In the genomic region with DNA sequence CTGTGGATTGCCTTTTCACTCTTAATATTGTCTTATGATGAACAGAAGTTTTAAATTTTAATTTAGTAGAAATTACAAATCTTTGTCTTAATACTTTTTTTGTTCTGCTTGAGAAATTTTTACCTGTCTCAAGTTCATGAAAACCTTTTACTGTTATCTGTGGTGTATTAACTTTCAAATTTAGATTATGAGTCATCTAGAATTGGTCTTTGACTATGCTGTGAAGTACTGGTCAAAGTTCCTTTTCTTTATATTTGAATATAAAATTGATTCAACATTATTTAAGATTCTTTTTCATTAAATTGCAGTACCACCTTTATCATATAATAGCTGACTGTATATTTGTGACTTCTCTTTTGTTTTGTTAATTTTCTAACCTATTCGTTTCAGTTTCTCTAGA, we compare ENCODE assay signal across 18 cellular contexts.
DNase-seq lines count a peak whose midpoint lies in the region; ATAC-seq, FAIRE-seq and TF ChIP-seq lines count a peak whose summit lies in the region.
"Had no signal": no experiment of that assay in that cellular context is flagged by ENCODE, and none has a peak within 500 bp of the region (broad histone marks: within the 10 kb centered on the region; RNA-seq: fewer than 3 reads in every experiment).

No MANE protein-coding gene starts in this region.

- H3K9me3 ChIP-seq in MM.1S (replicated peaks; ENCODE audit: insufficient read depth, low read length) (no peaks in the 10 kb centered on the region), small intestine (ENCODE audit: control insufficient read depth, low read depth) (no peaks in the 10 kb centered on the region), thyroid gland (no peaks in the 10 kb centered on the region)

- no peaks in the 10 kb centered on the region for H4K20me1 ChIP-seq in MM.1S (ENCODE audit: insufficient read depth, low read length)

- WGBS in small intestine, 3 donors, result 64 to 79% (median 72%) methylated on average over 1 of the region's 1 CpG
- WGBS in thyroid gland, 2 donors, result 84 to 86% methylated on average over 1 of the region's 1 CpG

- H3K4me3 ChIP-seq in MM.1S (ENCODE audit: low read length) (no peak overlapping the region), small intestine (ENCODE audit: low read depth in 1 of 2, low read length in 2 of 2) (no peak overlapping the region), thyroid gland (replicated peaks in 1 of 3) (no peak overlapping the region)
- H3K4me3 ChIP-seq: GM23338 had no signal

- FAIRE-seq in RCC 7860 (lab: Jason Lieb, UNC) (peak; percentile 81), colon (lab: Jason Lieb, UNC) (peak; percentile 31), small intestine (lab: Jason Lieb, UNC) (peak; percentile 91)
- FAIRE-seq: G401.6, GM12892 had no signal

- intact Hi-C loops in thyroid gland (cut with DNase I), result no loop called here

- H3K36me3 Mint-ChIP-seq in activated naive CD4-positive, alpha-beta T cell treated with anti-CD3 and anti-CD28 coated beads, Interleukin-2, amount 10 ng/mL, durations not matched to agents 7 days and 5 days, result no peaks in the 10 kb centered on the region
- H3K36me3 Mint-ChIP-seq: CD4-positive, alpha-beta memory T cell had no signal

- no peaks in the 10 kb centered on the region for H3F3A ChIP-seq in MM.1S (ENCODE audit: insufficient read depth, low read length)

- ATAC-seq in HG02623 (IDR thresholded peaks at IDR 0.05; ENCODE audit: unreplicated experiment) (no peak), HG03521 (IDR thresholded peaks at IDR 0.05; ENCODE audit: unreplicated experiment) (no peak)
- ATAC-seq: GM23338 had no signal

- H3K4me3 Mint-ChIP-seq in activated naive CD4-positive, alpha-beta T cell treated with anti-CD3 and anti-CD28 coated beads, Interleukin-2, amount 10 ng/mL, durations not matched to agents 7 days and 5 days, result no peak overlapping the region
- H3K4me3 Mint-ChIP-seq: CD4-positive, alpha-beta memory T cell; GM23338; H9; HFFc6 had no signal

- H3K9me2 ChIP-seq in MM.1S (replicated peaks; ENCODE audit: insufficient read depth, low read length), result no peaks in the 10 kb centered on the region

- H3K27ac ChIP-seq in MM.1S (ENCODE audit: low read length) (no peak overlapping the region), small intestine (ENCODE audit: low read depth in 1 of 2, low read length in 1 of 2) (no peak overlapping the region), thyroid gland (no peak overlapping the region)

- no peaks in the 10 kb centered on the region for H3K9me3 Mint-ChIP-seq in activated naive CD4-positive, alpha-beta T cell treated with anti-CD3 and anti-CD28 coated beads, Interleukin-2, amount 10 ng/mL, durations not matched to agents 7 days and 5 days

- H3K36me3 ChIP-seq in MM.1S (replicated peaks; ENCODE audit: insufficient read depth, low read length), result no peaks in the 10 kb centered on the region
- H3K36me3 ChIP-seq in small intestine (ENCODE audit: control insufficient read depth in 2 of 2, insufficient read depth in 2 of 2, low read length in 2 of 2), result no peaks in the 10 kb centered on the region
- H3K36me3 ChIP-seq in thyroid gland, result no peaks in the 10 kb centered on the region

- H3K9ac ChIP-seq in MM.1S (ENCODE audit: low read length), result no peak overlapping the region

- H3K4me1 Mint-ChIP-seq in activated naive CD4-positive, alpha-beta T cell treated with anti-CD3 and anti-CD28 coated beads, Interleukin-2, amount 10 ng/mL, durations not matched to agents 7 days and 5 days, result no peaks in the 10 kb centered on the region
- H3K4me1 Mint-ChIP-seq: CD4-positive, alpha-beta memory T cell had no signal

- H3K27me3 ChIP-seq in MM.1S (replicated peaks; ENCODE audit: insufficient read depth, low read length) (no peaks in the 10 kb centered on the region), small intestine (ENCODE audit: control insufficient read depth in 2 of 2, insufficient read depth in 2 of 2, low read length in 2 of 2) (no peaks in the 10 kb centered on the region), thyroid gland (no peaks in the 10 kb centered on the region)

- no peaks in the 10 kb centered on the region for H3K79me2 ChIP-seq in MM.1S (ENCODE audit: low read length)

- CTCF ChIA-PET in activated naive CD4-positive, alpha-beta T cell treated with anti-CD3 and anti-CD28 coated beads, Interleukin-2, amount 10 ng/mL, durations not matched to agents 7 days and 5 days (lab: Charles Lee), result no interaction called here

- H3K4me2 ChIP-seq in MM.1S (ENCODE audit: low read depth, low read length), result peak overlapping the region; percentile 15; the same call in 1 of the 2 replicates
- H3K4me2 ChIP-seq: GM23338 had no signal

- H3K27ac Mint-ChIP-seq in activated naive CD4-positive, alpha-beta T cell treated with anti-CD3 and anti-CD28 coated beads, Interleukin-2, amount 10 ng/mL, durations not matched to agents 7 days and 5 days, result no peak overlapping the region
- H3K27ac Mint-ChIP-seq: CD4-positive, alpha-beta memory T cell; H9; HFFc6 had no signal

- no peak overlapping the region for H2AFZ ChIP-seq in MM.1S (ENCODE audit: low read length)
- H2AFZ ChIP-seq: GM23338 had no signal

- TF ChIP-seq CTCF in MM.1S (IDR thresholded peaks at IDR 0.05; ENCODE audit: low read length) (no peak), thyroid gland (IDR thresholded peaks at IDR 0.05) (no peak)

- H3K4me1 ChIP-seq in MM.1S (ENCODE audit: low read length) (peaks cover 16% of the 10 kb centered on the region), small intestine (ENCODE audit: control insufficient read depth in 2 of 2, insufficient read depth in 1 of 2, low read depth in 1 of 2, low read length in 1 of 2) (no peaks in the 10 kb centered on the region), thyroid gland (no peaks in the 10 kb centered on the region)

- DNase-seq in MM.1S (no peak), RCC 7860 (ENCODE audit: low spot score) (no peak), small intestine (no peak), thyroid gland (no peak)
- DNase-seq in activated naive CD4-positive, alpha-beta T cell treated with anti-CD3 and anti-CD28 coated beads, Interleukin-2, amount 10 ng/mL, durations not matched to agents 7 days and 5 days, result no peak
- DNase-seq: C1 segment of cervical spinal cord; CD4-positive, alpha-beta memory T cell; COR-L47; DMS153; DND-41; H9; HFFc6 had no signal

- no peak for TF ChIP-seq POLR2A in thyroid gland (IDR thresholded peaks at IDR 0.05)

- H3K27me3 Mint-ChIP-seq in activated naive CD4-positive, alpha-beta T cell treated with anti-CD3 and anti-CD28 coated beads, Interleukin-2, amount 10 ng/mL, durations not matched to agents 7 days and 5 days, result no peaks in the 10 kb centered on the region
